Comparison of ENCODE assay signal across 8 cellular contexts in genomic region chr11:133078591-133079179, GRCh38.
DNase-seq lines count a peak whose midpoint lies in the region; ATAC-seq, FAIRE-seq and TF ChIP-seq lines count a peak whose summit lies in the region.

No MANE protein-coding gene starts in this region.

- no peak for ATAC-seq in HG02852 (IDR thresholded peaks at IDR 0.05; ENCODE audit: unreplicated experiment)

- no CpG with 5 or more reads among the region's 20 CpGs for WGBS in iPS DF 6.9 (ENCODE audit: insufficient coverage, insufficient read length)
- WGBS in testis, 2 donors, result 14 to 16% methylated on average over 20 of the region's 20 CpGs

- H3K36me3 ChIP-seq in H7 (replicated peaks; ENCODE audit: control insufficient read depth, insufficient read depth, low read length) (no peaks in the 10 kb centered on the region), astrocyte (ENCODE audit: insufficient read depth, low read length) (no peaks in the 10 kb centered on the region), iPS DF 6.9 (ENCODE audit: control insufficient read depth, insufficient read depth, low read length) (no peaks in the 10 kb centered on the region), testis (ENCODE audit: low read depth, missing control alignments) (no peaks in the 10 kb centered on the region)

- no peak overlapping the region for H3K4me2 ChIP-seq in astrocyte (ENCODE audit: low read length)

- no peaks in the 10 kb centered on the region for H3K9me3 ChIP-seq in astrocyte (ENCODE audit: insufficient read depth, low read depth, low read length)
- H3K9me3 ChIP-seq in iPS DF 6.9 (ENCODE audit: control insufficient read depth, insufficient read depth, low read length), result no peaks in the 10 kb centered on the region
- no peaks in the 10 kb centered on the region for H3K9me3 ChIP-seq in testis

- DNase-seq in NCI-H524 (lab: John Stamatoyannopoulos, UW) (peak; percentile 45 to 66), NCI-H524 treated with DMSO at 0.1 percent for 48 hours (lab: John Stamatoyannopoulos, UW) (no peak), H7 (peak; percentile 77), NCI-H2227 (lab: John Stamatoyannopoulos, UW; ENCODE audit: unreplicated experiment) (peak; percentile 67), astrocyte (ENCODE audit: low read depth) (no peak), iPS DF 6.9 (ENCODE audit: low read depth, low spot score) (peak; percentile 35), testis (peak; percentile 79)

- no peak overlapping the region for H3K4me3 ChIP-seq in H7 (ENCODE audit: insufficient read depth, low read depth, low read length)
- no peak overlapping the region for H3K4me3 ChIP-seq in astrocyte (ENCODE audit: insufficient read depth, low read depth, low read length)
- H3K4me3 ChIP-seq in iPS DF 6.9 (ENCODE audit: low read length), result no peak overlapping the region
- no peak overlapping the region for H3K4me3 ChIP-seq in testis

- H3K4me1 ChIP-seq in astrocyte (ENCODE audit: insufficient read depth, low read length), result no peaks in the 10 kb centered on the region
- no peaks in the 10 kb centered on the region; the same call in none of the 2 replicates for H3K4me1 ChIP-seq in iPS DF 6.9 (ENCODE audit: control insufficient read depth, insufficient read depth, low read length)
- no peaks in the 10 kb centered on the region for H3K4me1 ChIP-seq in testis

- H3K27ac ChIP-seq in astrocyte (ENCODE audit: low read depth, low read length), result no peak overlapping the region
- H3K27ac ChIP-seq in iPS DF 6.9 (ENCODE audit: low read length), result no peak overlapping the region
- H3K27ac ChIP-seq in testis, result no peak overlapping the region

- no peak overlapping the region for H3K27ac Mint-ChIP-seq in astrocyte (ENCODE audit: unreplicated experiment)

- no peaks in the 10 kb centered on the region for H3K4me1 Mint-ChIP-seq in astrocyte (ENCODE audit: low read depth, unreplicated experiment)

- no peak for TF ChIP-seq POLR2A in testis (IDR thresholded peaks at IDR 0.05)

- FAIRE-seq in astrocyte (lab: Jason Lieb, UNC), result no peak

- no peak overlapping the region for H3K9ac ChIP-seq in astrocyte (ENCODE audit: low read length)

- H3K9me3 Mint-ChIP-seq in astrocyte (ENCODE audit: unreplicated experiment), result no peaks in the 10 kb centered on the region

- intact Hi-C loops in testis (cut with DNase I; ENCODE audit: low total_unique reads), result no loop called here

- H3K27me3 ChIP-seq in H7 (ENCODE audit: control insufficient read depth, insufficient read depth, low read length), result peaks cover 8% of the 10 kb centered on the region
- peaks cover 48% of the 10 kb centered on the region for H3K27me3 ChIP-seq in astrocyte (ENCODE audit: insufficient read depth, low read length)
- no peaks in the 10 kb centered on the region; the same call in 1 of the 2 replicates for H3K27me3 ChIP-seq in iPS DF 6.9 (ENCODE audit: control insufficient read depth, insufficient read depth, low read length)
- H3K27me3 ChIP-seq in testis, result no peaks in the 10 kb centered on the region

- peaks cover 43% of the 10 kb centered on the region for H3K27me3 Mint-ChIP-seq in astrocyte (ENCODE audit: low read depth, unreplicated experiment)

- no peaks in the 10 kb centered on the region for H4K20me1 ChIP-seq in astrocyte (ENCODE audit: insufficient read depth, low read length)

- no peaks in the 10 kb centered on the region for H3K36me3 Mint-ChIP-seq in astrocyte (ENCODE audit: low read depth, unreplicated experiment)

- peak; percentile 77 for TF ChIP-seq CTCF in astrocyte (IDR thresholded peaks at IDR 0.05; ENCODE audit: insufficient read depth, low read depth, low read length)
- TF ChIP-seq CTCF in testis (IDR thresholded peaks at IDR 0.05), result peak; percentile 11 to 68 (median 52)

- no peak overlapping the region for H3K4me3 Mint-ChIP-seq in astrocyte (ENCODE audit: unreplicated experiment)

- H2AFZ ChIP-seq in astrocyte (ENCODE audit: low read depth, low read length), result no peak overlapping the region

- no peaks in the 10 kb centered on the region for H3K79me2 ChIP-seq in astrocyte (ENCODE audit: insufficient read depth, low read length)

Comparison
In these comparisons a context has a peak if more than half of its experiments do, and no peak if none do; other contexts are left out.
1. DNase-seq: peak in NCI-H524 (2 of 2), H7 (single experiment), NCI-H2227 (single experiment), iPS DF 6.9 (single experiment) and testis (single experiment); none in NCI-H524 treated with DMSO at 0.1 percent for 48 hours (single experiment) and astrocyte (single experiment).